ENCODE assay signal across 32 cellular contexts in the genomic region with DNA sequence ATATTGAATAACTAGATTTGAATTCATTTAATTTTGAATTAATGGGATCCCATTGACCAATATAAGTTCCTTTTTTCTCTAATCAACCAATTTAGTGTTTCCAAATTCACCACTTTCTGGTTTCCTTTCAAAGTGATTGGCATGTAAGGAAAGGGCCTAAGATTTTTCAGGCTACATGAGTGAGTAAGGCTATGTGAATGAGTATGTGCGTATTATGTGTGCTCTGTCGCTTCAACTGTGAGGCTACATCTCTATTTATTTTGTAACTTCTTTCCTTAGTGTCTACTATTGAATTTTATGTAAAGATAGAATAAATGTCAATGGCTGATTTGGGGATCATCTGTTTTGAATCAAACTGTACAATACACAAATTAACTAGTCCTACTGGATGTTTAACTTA.
"Had no signal": no experiment of that assay in that cellular context is flagged by ENCODE, and none has a peak within 500 bp of the region (broad histone marks: within the 10 kb centered on the region; RNA-seq: fewer than 3 reads in every experiment).

No MANE protein-coding gene starts in this region.

- ATAC-seq: esophagus mucosa; left colon; pancreas; sciatic nerve; stimulated activated memory B cell treated with anti-CD40 and anti-IgM and Interleukin-4, amounts not matched to agents 10 μg/mL and 1 μg/mL and 100 μg/mL, for 72 hours had no signal

- H3K27me3 Mint-ChIP-seq: stimulated activated memory B cell treated with anti-CD40 and anti-IgM and Interleukin-4, amounts not matched to agents 10 μg/mL and 1 μg/mL and 100 μg/mL, for 72 hours had no signal

- H3K4me3 ChIP-seq: pancreas, prostate gland, skin epidermis, stomach, thyroid gland, upper lobe of left lung, vagina had no signal

- H3K36me3 ChIP-seq: neutrophil, pancreas, prostate gland, stomach, thyroid gland, upper lobe of left lung, vagina had no signal

- H3K36me3 Mint-ChIP-seq: activated naive CD8-positive, alpha-beta T cell; mesothelial cell of epicardium; naive B cell; stimulated activated memory B cell treated with anti-CD40 and anti-IgM and Interleukin-4, amounts not matched to agents 10 μg/mL and 1 μg/mL and 100 μg/mL, for 72 hours had no signal

- H3K4me1 Mint-ChIP-seq: naive B cell; nephron progenitor cell; stimulated activated memory B cell treated with anti-CD40 and anti-IgM and Interleukin-4, amounts not matched to agents 10 μg/mL and 1 μg/mL and 100 μg/mL, for 72 hours had no signal

- H3K4me1 ChIP-seq: pancreas, prostate gland, stomach, thyroid gland, upper lobe of left lung, vagina had no signal

- H3K27ac Mint-ChIP-seq: activated naive CD8-positive, alpha-beta T cell; mesothelial cell of epicardium; naive B cell; nephron progenitor cell; stimulated activated memory B cell treated with anti-CD40 and anti-IgM and Interleukin-4, amounts not matched to agents 10 μg/mL and 1 μg/mL and 100 μg/mL, for 72 hours had no signal

- H3K4me3 Mint-ChIP-seq: activated naive CD8-positive, alpha-beta T cell; mesothelial cell of epicardium; naive B cell; nephron progenitor cell; stimulated activated memory B cell treated with anti-CD40 and anti-IgM and Interleukin-4, amounts not matched to agents 10 μg/mL and 1 μg/mL and 100 μg/mL, for 72 hours had no signal

- H3K27me3 ChIP-seq: neutrophil, pancreas, stomach, thyroid gland, upper lobe of left lung, vagina had no signal

- H3K9me3 ChIP-seq: neutrophil, pancreas, prostate gland, stomach, thyroid gland, upper lobe of left lung, vagina had no signal

- H3K27ac ChIP-seq: neutrophil, pancreas, prostate gland, skin epidermis, stomach, thyroid gland, upper lobe of left lung, vagina, VCaP had no signal

- H3K9me3 Mint-ChIP-seq: mesothelial cell of epicardium; naive B cell; nephron progenitor cell; stimulated activated memory B cell treated with anti-CD40 and anti-IgM and Interleukin-4, amounts not matched to agents 10 μg/mL and 1 μg/mL and 100 μg/mL, for 72 hours had no signal

- DNase-seq: activated CD4-positive, alpha-beta T cell treated with anti-CD3 and anti-CD28 coated beads for 4 hours; activated CD4-positive, alpha-beta T cell treated with anti-CD3 and anti-CD28 coated beads, Interleukin-2, amount 50 U/mL, for 4 hours; activated effector memory CD4-positive, alpha-beta T cell treated with Interleukin-2 at 50 U/mL for 16 hours; activated naive CD4-positive, alpha-beta T cell treated with Interleukin-2 at 50 U/mL for 16 hours; aorta; caudate nucleus; head of caudate nucleus; hippocampal formation; kidney; left colon; mammary epithelial cell; naive B cell; nephron progenitor cell; pancreas; retina; stimulated activated CD4-positive, alpha-beta T cell treated with anti-CD3 and anti-CD28 coated beads, Interleukin-1b, Interleukin-23, amount 100 ng/mL, for 48 hours; stimulated activated CD4-positive, alpha-beta T cell treated with anti-CD3 and anti-CD28 coated beads, Interleukin-4, amount 100 ng/mL, for 4 hours; stimulated activated CD8-positive, alpha-beta memory T cell treated with anti-CD3 and anti-CD28 coated beads, Interleukin-4, amount 100 ng/mL, for 48 hours; stomach; T-helper 9 cell; thyroid gland; upper lobe of left lung had no signal
